Comparison of ENCODE assay signal across 8 cellular contexts in the genomic region with DNA sequence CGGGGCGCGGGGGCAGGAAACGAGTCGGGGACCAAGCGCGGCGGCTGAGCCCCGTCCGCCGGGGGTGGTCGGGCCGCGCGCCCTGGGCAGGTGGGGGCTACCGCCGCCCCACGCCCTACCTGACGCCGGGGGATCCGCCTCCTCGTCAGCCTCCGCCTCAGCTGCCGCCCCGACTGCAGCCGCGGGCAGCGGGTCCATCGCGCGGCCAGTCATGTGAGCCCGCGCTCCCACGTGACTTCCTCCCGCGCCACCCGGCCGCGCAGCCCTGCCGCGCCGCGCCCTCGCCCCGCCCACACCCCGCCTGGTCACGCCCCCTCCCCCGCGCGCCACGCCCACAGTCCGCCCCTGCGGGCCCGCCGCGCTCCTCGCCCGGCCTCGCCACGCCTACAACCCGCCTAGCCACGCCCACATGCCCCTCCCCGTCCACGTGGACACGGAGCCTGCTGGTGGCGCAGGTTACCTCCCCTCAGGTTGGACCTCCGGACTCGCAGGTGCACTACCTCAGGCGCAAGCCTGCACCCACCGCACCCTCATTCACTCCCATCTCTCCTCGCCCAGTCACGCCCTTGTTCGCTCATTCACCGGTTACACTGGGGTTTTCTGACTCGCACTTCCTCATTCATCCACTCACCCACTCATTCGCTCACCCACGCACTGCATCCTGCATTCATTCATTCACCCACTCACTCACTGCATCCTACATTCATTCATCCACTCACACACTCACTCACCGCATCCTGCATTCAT. TPM values are rescaled to one million over a fixed set of nuclear protein-coding genes. Genes with fewer than 3 reads are reported as not detected.
DNase-seq lines count a peak whose midpoint lies in the region; ATAC-seq and FAIRE-seq lines count a peak whose summit lies in the region.

A gene with protein sequence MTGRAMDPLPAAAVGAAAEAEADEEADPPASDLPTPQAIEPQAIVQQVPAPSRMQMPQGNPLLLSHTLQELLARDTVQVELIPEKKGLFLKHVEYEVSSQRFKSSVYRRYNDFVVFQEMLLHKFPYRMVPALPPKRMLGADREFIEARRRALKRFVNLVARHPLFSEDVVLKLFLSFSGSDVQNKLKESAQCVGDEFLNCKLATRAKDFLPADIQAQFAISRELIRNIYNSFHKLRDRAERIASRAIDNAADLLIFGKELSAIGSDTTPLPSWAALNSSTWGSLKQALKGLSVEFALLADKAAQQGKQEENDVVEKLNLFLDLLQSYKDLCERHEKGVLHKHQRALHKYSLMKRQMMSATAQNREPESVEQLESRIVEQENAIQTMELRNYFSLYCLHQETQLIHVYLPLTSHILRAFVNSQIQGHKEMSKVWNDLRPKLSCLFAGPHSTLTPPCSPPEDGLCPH (minus strand): TSS at position 233 of the 747 bp plus-strand sequence. CDS start 20 bp downstream, at position 213.

- peak; percentile 79 for ATAC-seq in GM21381 (IDR thresholded peaks at IDR 0.05; ENCODE audit: unreplicated experiment)

- peak within 1 kb of the TSS; percentile 76 for H3K4me3 ChIP-seq in mesodermal cell (ENCODE audit: extremely low read depth, insufficient read depth, low read length, poor library complexity, severe bottlenecking)

- H3K36me3 ChIP-seq in mesodermal cell (ENCODE audit: control insufficient read depth, insufficient read depth, low read length) = peaks cover 2% of the 10 kb centered on the region

- peaks cover 9% of the 10 kb centered on the region for H3K4me1 ChIP-seq in mesodermal cell (ENCODE audit: control insufficient read depth, insufficient read depth, low read length, poor library complexity, severe bottlenecking)

- DNase-seq in COR-L47 (lab: John Stamatoyannopoulos, UW) (peak; percentile 96), HTR-8/SVneo (ENCODE audit: insufficient read length, low spot score) (peak; percentile 98), NOMO-1 treated with dmso at 0.1 percent for 144 hours (lab: John Stamatoyannopoulos, UW; ENCODE audit: unreplicated experiment) (peak; percentile 77)
- DNase-seq in activated CD8-positive, alpha-beta memory T cell treated with anti-CD3 and anti-CD28 coated beads, Interleukin-2, amount 50 U/mL, for 1 hour (ENCODE audit: extremely low read depth) = peak; percentile 82
- DNase-seq in stimulated activated CD8-positive, alpha-beta memory T cell treated with anti-CD3 and anti-CD28 coated beads, Interleukin-15, amount 100 ng/mL, for 24 hours (ENCODE audit: low read depth) = peak; percentile 98

- 3 to 6% methylated on average over 44 to 67 of the region's 78 CpGs for WGBS in mesodermal cell (ENCODE audit: insufficient coverage in 2 of 2), 2 experiments

- H3K9me3 ChIP-seq in mesodermal cell (ENCODE audit: control insufficient read depth, low read length) = no peaks in the 10 kb centered on the region

- in situ Hi-C loops in endometrial microvascular endothelial cells (cut with HindIII; ENCODE audit: inconsistent ontology term, low pct_unique_long_range_greater_than_20kb, low sequenced_read_pairs) = no loop called here

- FAIRE-seq in HTR-8/SVneo (lab: Jason Lieb, UNC) = peak; percentile 99

- H3K27ac ChIP-seq in mesodermal cell (ENCODE audit: low read depth, low read length, severe bottlenecking) = peak within 1 kb of the TSS; percentile 53

RNA-seq across cellular contexts. Expression of the gene that starts here (rescaled TPM):
- total RNA-seq in endometrial microvascular endothelial cells (ENCODE audit: inconsistent ontology term) = 23.9 TPM
- polyA plus RNA-seq in mesodermal cell (2013, experiment 1 of 2) = 31.8 TPM
- 20.1 TPM for polyA plus RNA-seq in mesodermal cell (2013, experiment 2 of 2)

Comparison
In these comparisons a context has a peak if more than half of its experiments do, and no peak if none do; other contexts are left out.
1. Peak in every context shown above with its lines: DNase-seq, ATAC-seq, H3K4me3 ChIP-seq and H3K27ac ChIP-seq.